1 cellular context compared by ENCODE assay signal in the genomic region with DNA sequence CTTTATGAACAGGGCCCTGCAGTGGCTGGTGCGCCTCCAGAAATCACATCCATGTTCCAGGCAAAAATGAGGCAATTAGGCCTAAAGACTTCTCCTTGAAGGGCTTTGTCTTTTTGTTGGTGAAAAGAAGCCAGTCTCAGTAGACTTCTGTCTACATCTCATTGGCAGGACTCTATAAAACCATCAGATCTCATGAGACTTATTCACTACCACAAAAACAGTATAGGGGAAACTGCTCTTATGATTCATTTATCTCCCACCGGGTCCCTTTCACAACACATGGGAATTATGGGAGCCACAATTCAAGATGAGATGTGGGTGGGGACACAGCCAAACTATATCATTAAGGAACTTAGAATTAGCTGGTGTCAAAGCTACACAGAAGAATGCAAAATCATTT.
TF ChIP-seq lines count a peak whose summit lies in the region.

No MANE protein-coding gene starts in this region.

TF ChIP-seq in GM23338, 12 proteins besides CTCF, POLR2A, EP300 and RAD21:
- TF ChIP-seq STAT1 (IDR thresholded peaks at IDR 0.05; ENCODE audit: unreplicated experiment) (no peak), EZH2phosphoT487 (IDR thresholded peaks at IDR 0.05; ENCODE audit: unreplicated experiment) (no peak), CREB1 (CRISPR knock-in tag; IDR thresholded peaks at IDR 0.05; ENCODE audit: low read depth) (no peak)
